In genomic region chr1:231943084-231943483, GRCh38 we compare ENCODE assay signal across 26 cellular contexts.
"Had no signal": no experiment of that assay in that cellular context is flagged by ENCODE, and none has a peak within 500 bp of the region (broad histone marks: within the 10 kb centered on the region; RNA-seq: fewer than 3 reads in every experiment).

No MANE protein-coding gene starts in this region.

- H3K27ac ChIP-seq: heart right ventricle, hepatocyte, left ventricle myocardium inferior, ovary, right atrium auricular region, right lobe of liver, skin epidermis, spleen, stomach, testis, thyroid gland, transverse colon, upper lobe of left lung, vagina had no signal

- DNase-seq: heart right ventricle; islet precursor cell; left ventricle myocardium inferior; mesendoderm; naive thymus-derived CD8-positive, alpha-beta T cell; ovary; right lobe of liver; spleen; stimulated activated CD4-positive, alpha-beta T cell treated with anti-CD3 and anti-CD28 coated beads, Interleukin-2, amount 100 ng/mL, for 48 hours; stimulated activated CD4-positive, alpha-beta T cell treated with anti-CD3 and anti-CD28 coated beads, Interleukin-4, amount 100 ng/mL, for 4 hours; stimulated activated CD8-positive, alpha-beta memory T cell treated with anti-CD3 and anti-CD28 coated beads, Interleukin-4, amount 100 ng/mL, for 48 hours; stimulated activated naive B cell treated with anti-CD40 and anti-IgM and Interleukin-4, amounts not matched to agents 10 μg/mL and 1 μg/mL and 100 μg/mL, for 72 hours; stimulated activated naive CD8-positive, alpha-beta T cell treated with anti-CD3 and anti-CD28 coated beads, Interleukin-15, Interleukin-2, amounts not matched to agents 100 U/mL and 50 U/mL, for 24 hours; stomach; testis; thyroid gland; transverse colon; upper lobe of left lung had no signal

- H3K27me3 Mint-ChIP-seq: naive thymus-derived CD8-positive, alpha-beta T cell; stimulated activated naive B cell treated with anti-CD40 and anti-IgM and Interleukin-4, amounts not matched to agents 10 μg/mL and 1 μg/mL and 100 μg/mL, for 72 hours had no signal

- H3K79me2 ChIP-seq: hepatocyte had no signal

- H3K4me3 ChIP-seq: heart right ventricle, hepatocyte, left ventricle myocardium inferior, lung, ovary, right atrium auricular region, right lobe of liver, skin epidermis, spleen, stomach, testis, thyroid gland, transverse colon, upper lobe of left lung, vagina had no signal

- ATAC-seq: heart right ventricle; naive thymus-derived CD8-positive, alpha-beta T cell; right lobe of liver; stimulated activated naive B cell treated with anti-CD40 and anti-IgM and Interleukin-4, amounts not matched to agents 10 μg/mL and 1 μg/mL and 100 μg/mL, for 72 hours; stimulated activated naive CD8-positive, alpha-beta T cell treated with anti-CD3 and anti-CD28 coated beads, Interleukin-15, Interleukin-2, amounts not matched to agents 100 U/mL and 50 U/mL, for 24 hours had no signal

- H2AFZ ChIP-seq: hepatocyte had no signal

- H3K4me2 ChIP-seq: hepatocyte had no signal

- H3K4me3 Mint-ChIP-seq: mesothelial cell of epicardium; naive thymus-derived CD8-positive, alpha-beta T cell; nephron; stimulated activated naive B cell treated with anti-CD40 and anti-IgM and Interleukin-4, amounts not matched to agents 10 μg/mL and 1 μg/mL and 100 μg/mL, for 72 hours had no signal

- H3K27ac Mint-ChIP-seq: mesothelial cell of epicardium; naive thymus-derived CD8-positive, alpha-beta T cell; nephron; progenitor cell of endocrine pancreas; stimulated activated naive B cell treated with anti-CD40 and anti-IgM and Interleukin-4, amounts not matched to agents 10 μg/mL and 1 μg/mL and 100 μg/mL, for 72 hours had no signal

- H3K27me3 ChIP-seq: heart right ventricle, hepatocyte, ovary, right atrium auricular region, right lobe of liver, spleen, testis, thyroid gland, transverse colon, upper lobe of left lung, vagina had no signal

- H3K4me1 ChIP-seq: right atrium auricular region, right lobe of liver, spleen, stomach, testis, thyroid gland, transverse colon, upper lobe of left lung, vagina had no signal

- H3K9me3 ChIP-seq: ovary, right atrium auricular region, right lobe of liver, testis, thyroid gland, transverse colon, upper lobe of left lung, vagina had no signal

- H3K4me1 Mint-ChIP-seq: stimulated activated naive B cell treated with anti-CD40 and anti-IgM and Interleukin-4, amounts not matched to agents 10 μg/mL and 1 μg/mL and 100 μg/mL, for 72 hours had no signal

- H3K36me3 ChIP-seq: left ventricle myocardium inferior, ovary, right atrium auricular region, right lobe of liver, stomach, thyroid gland, transverse colon, upper lobe of left lung, vagina had no signal
